In genomic region chr4:155741546-155741945, GRCh38 we compare ENCODE assay signal across 34 cellular contexts.
"Had no signal": no experiment of that assay in that cellular context is flagged by ENCODE, and none has a peak within 500 bp of the region (broad histone marks: within the 10 kb centered on the region; RNA-seq: fewer than 3 reads in every experiment).

No MANE protein-coding gene starts in this region.

- H3K9me3 ChIP-seq: adrenal gland, body of pancreas, breast epithelium had no signal

- ATAC-seq: activated CD8-positive, alpha-beta T cell treated with anti-CD3 and anti-CD28 coated beads for 36 hours; activated naive CD4-positive, alpha-beta T cell treated with anti-CD3 and anti-CD28 coated beads, Interleukin-2, amount 50 U/mL, for 72 hours; activated T-cell treated with anti-CD3 and anti-CD28 coated beads, Interleukin-2, amount 50 U/mL, for 4 hours; activated T-cell treated with anti-CD3 and anti-CD28 coated beads, Interleukin-2, amount 50 U/mL, for 72 hours; activated T-helper 17 cell treated with anti-CD3 and anti-CD28 coated beads, Interleukin-2, amount 50 U/mL, for 72 hours; body of pancreas had no signal

- DNase-seq: activated B cell treated with CpG ODN at 0.5 μM for 24 hours; activated CD4-positive, alpha-beta memory T cell treated with anti-CD3 and anti-CD28 coated beads for 36 hours; activated CD4-positive, alpha-beta T cell treated with anti-CD3 and anti-CD28 coated beads for 4 hours; activated CD4-positive, alpha-beta T cell treated with anti-CD3 and anti-CD28 coated beads, Interleukin-2, amount 10 ng/mL, durations not matched to agents 24 days and 14 days; activated CD4-positive, alpha-beta T cell treated with anti-CD3 and anti-CD28 coated beads, Interleukin-2, amount 50 U/mL, for 1 hour; activated CD4-positive, alpha-beta T cell treated with anti-CD3 and anti-CD28 coated beads, Interleukin-2, amount 50 U/mL, for 4 hours; activated CD4-positive, CD25-positive, alpha-beta regulatory T cell treated with anti-CD3 and anti-CD28 coated beads, Interleukin-2, amount 50 U/mL, for 72 hours; activated CD8-positive, alpha-beta memory T cell treated with anti-CD3 and anti-CD28 coated beads, Interleukin-2, amount 50 U/mL, for 4 hours; activated CD8-positive, alpha-beta T cell treated with anti-CD3 and anti-CD28 coated beads for 36 hours; activated effector memory CD4-positive, alpha-beta T cell treated with anti-CD3 and anti-CD28 coated beads, Interleukin-2, amount 50 U/mL, for 16 hours; activated gamma-delta T cell treated with Interleukin-2 at 50 U/mL for 16 hours; activated naive CD4-positive, alpha-beta T cell; activated naive CD4-positive, alpha-beta T cell treated with anti-CD3 and anti-CD28 coated beads for 36 hours; activated naive CD4-positive, alpha-beta T cell treated with anti-CD3 and anti-CD28 coated beads, Interleukin-2, amount 50 U/mL, for 16 hours; activated naive CD8-positive, alpha-beta T cell treated with anti-CD3 and anti-CD28 coated beads for 36 hours; activated T-cell treated with anti-CD3 and anti-CD28 coated beads for 4 hours; activated T-cell treated with anti-CD3 and anti-CD28 coated beads, Interleukin-2, amount 50 U/mL, for 1 hour; activated T-cell treated with anti-CD3 and anti-CD28 coated beads, Interleukin-2, amount 50 U/mL, for 4 hours; activated T-cell treated with anti-CD3 and anti-CD28 coated beads, Interleukin-2, amount 50 U/mL, for 72 hours; adrenal gland; amniotic stem cell; aorta; body of pancreas; brain microvascular endothelial cell; central memory CD4-positive, alpha-beta T cell; T-helper 2 cell; T-helper 9 cell had no signal

- H3K36me3 ChIP-seq: adrenal gland, brain microvascular endothelial cell, breast epithelium had no signal

- H3K27ac Mint-ChIP-seq: activated B cell treated with CpG ODN at 0.5 μM for 24 hours; activated CD4-positive, alpha-beta memory T cell treated with anti-CD3 and anti-CD28 coated beads for 36 hours; activated CD4-positive, alpha-beta T cell treated with anti-CD3 and anti-CD28 coated beads, Interleukin-2, amount 10 ng/mL, durations not matched to agents 24 days and 14 days; activated CD8-positive, alpha-beta T cell treated with anti-CD3 and anti-CD28 coated beads for 36 hours; activated naive CD4-positive, alpha-beta T cell treated with anti-CD3 and anti-CD28 coated beads for 36 hours; activated naive CD4-positive, alpha-beta T cell treated with anti-CD3 and anti-CD28 coated beads, Interleukin-2, amount 50 U/mL, for 72 hours; activated naive CD8-positive, alpha-beta T cell treated with anti-CD3 and anti-CD28 coated beads for 36 hours; activated T-cell treated with anti-CD3 and anti-CD28 coated beads, Interleukin-2, amount 50 U/mL, for 72 hours; activated T-helper 1 cell treated with anti-CD3 and anti-CD28 coated beads, Interleukin-12 subunit alpha, Interleukin-12 subunit beta, Interleukin-2, Interleukin-4 antibody, amounts not matched to agents 30 ng/mL and 10 ng/mL and 1 ng/mL, durations not matched to agents 14 hours and 24 hours and 36 hours; activated T-helper 17 cell treated with anti-CD3 and anti-CD28 coated beads, Interleukin-2, amount 50 U/mL, for 72 hours; T-helper 1 cell treated with Interleukin-12 subunit alpha and Interleukin-12 subunit beta and Interleukin-4 antibody, amounts not matched to agents 30 μg/mL and 1 μg/mL, for 36 hours; T-helper 2 cell treated with Interferon-gamma antibody and Interleukin-4, amounts not matched to agents 5 μg/mL and 100 μg/mL, for 36 hours had no signal

- H3K4me3 Mint-ChIP-seq: activated B cell treated with CpG ODN at 0.5 μM for 24 hours; activated CD4-positive, alpha-beta memory T cell treated with anti-CD3 and anti-CD28 coated beads for 36 hours; activated CD4-positive, alpha-beta T cell treated with anti-CD3 and anti-CD28 coated beads, Interleukin-2, amount 10 ng/mL, durations not matched to agents 24 days and 14 days; activated CD8-positive, alpha-beta T cell treated with anti-CD3 and anti-CD28 coated beads for 36 hours; activated naive CD4-positive, alpha-beta T cell treated with anti-CD3 and anti-CD28 coated beads for 36 hours; activated naive CD8-positive, alpha-beta T cell treated with anti-CD3 and anti-CD28 coated beads for 36 hours; activated T-cell treated with anti-CD3 and anti-CD28 coated beads, Interleukin-2, amount 50 U/mL, for 4 hours; activated T-cell treated with anti-CD3 and anti-CD28 coated beads, Interleukin-2, amount 50 U/mL, for 72 hours; activated T-helper 1 cell treated with anti-CD3 and anti-CD28 coated beads, Interleukin-12 subunit alpha, Interleukin-12 subunit beta, Interleukin-2, Interleukin-4 antibody, amounts not matched to agents 30 ng/mL and 10 ng/mL and 1 ng/mL, durations not matched to agents 14 hours and 24 hours and 36 hours; activated T-helper 17 cell treated with anti-CD3 and anti-CD28 coated beads, Interleukin-2, amount 50 U/mL, for 72 hours; T-helper 1 cell treated with Interleukin-12 subunit alpha and Interleukin-12 subunit beta and Interleukin-4 antibody, amounts not matched to agents 30 μg/mL and 1 μg/mL, for 36 hours; T-helper 2 cell treated with Interferon-gamma antibody and Interleukin-4, amounts not matched to agents 5 μg/mL and 100 μg/mL, for 36 hours had no signal

- H3K4me1 ChIP-seq: adrenal gland, body of pancreas, breast epithelium had no signal

- H3K4me1 Mint-ChIP-seq: activated B cell treated with CpG ODN at 0.5 μM for 24 hours; activated CD4-positive, alpha-beta T cell treated with anti-CD3 and anti-CD28 coated beads, Interleukin-2, amount 10 ng/mL, durations not matched to agents 24 days and 14 days; activated naive CD8-positive, alpha-beta T cell treated with anti-CD3 and anti-CD28 coated beads for 36 hours; activated T-helper 17 cell treated with anti-CD3 and anti-CD28 coated beads, Interleukin-2, amount 50 U/mL, for 72 hours had no signal

- H3K36me3 Mint-ChIP-seq: activated CD4-positive, alpha-beta memory T cell treated with anti-CD3 and anti-CD28 coated beads for 36 hours; activated naive CD4-positive, alpha-beta T cell treated with anti-CD3 and anti-CD28 coated beads, Interleukin-2, amount 50 U/mL, for 72 hours; activated naive CD8-positive, alpha-beta T cell treated with anti-CD3 and anti-CD28 coated beads for 36 hours had no signal

- H3K27ac ChIP-seq: adrenal gland, body of pancreas, brain microvascular endothelial cell, breast epithelium, VCaP had no signal

- H3K9me3 Mint-ChIP-seq: activated B cell treated with CpG ODN at 0.5 μM for 24 hours; activated CD4-positive, alpha-beta memory T cell treated with anti-CD3 and anti-CD28 coated beads for 36 hours; activated CD4-positive, alpha-beta T cell treated with anti-CD3 and anti-CD28 coated beads, Interleukin-2, amount 10 ng/mL, durations not matched to agents 24 days and 14 days; activated CD8-positive, alpha-beta T cell treated with anti-CD3 and anti-CD28 coated beads for 36 hours; activated naive CD4-positive, alpha-beta T cell treated with anti-CD3 and anti-CD28 coated beads for 36 hours; activated naive CD4-positive, alpha-beta T cell treated with anti-CD3 and anti-CD28 coated beads, Interleukin-2, amount 50 U/mL, for 72 hours; activated naive CD8-positive, alpha-beta T cell treated with anti-CD3 and anti-CD28 coated beads for 36 hours; activated T-cell treated with anti-CD3 and anti-CD28 coated beads, Interleukin-2, amount 50 U/mL, for 4 hours; activated T-cell treated with anti-CD3 and anti-CD28 coated beads, Interleukin-2, amount 50 U/mL, for 72 hours; activated T-helper 1 cell treated with anti-CD3 and anti-CD28 coated beads, Interleukin-12 subunit alpha, Interleukin-12 subunit beta, Interleukin-2, Interleukin-4 antibody, amounts not matched to agents 30 ng/mL and 10 ng/mL and 1 ng/mL, durations not matched to agents 14 hours and 24 hours and 36 hours; activated T-helper 17 cell treated with anti-CD3 and anti-CD28 coated beads, Interleukin-2, amount 50 U/mL, for 72 hours; T-helper 1 cell treated with Interleukin-12 subunit alpha and Interleukin-12 subunit beta and Interleukin-4 antibody, amounts not matched to agents 30 μg/mL and 1 μg/mL, for 36 hours; T-helper 2 cell treated with Interferon-gamma antibody and Interleukin-4, amounts not matched to agents 5 μg/mL and 100 μg/mL, for 36 hours had no signal

- H3K27me3 Mint-ChIP-seq: activated B cell treated with CpG ODN at 0.5 μM for 24 hours; activated CD4-positive, alpha-beta memory T cell treated with anti-CD3 and anti-CD28 coated beads for 36 hours; activated CD8-positive, alpha-beta T cell treated with anti-CD3 and anti-CD28 coated beads for 36 hours; activated naive CD8-positive, alpha-beta T cell treated with anti-CD3 and anti-CD28 coated beads for 36 hours had no signal

- H3K27me3 ChIP-seq: adrenal gland, body of pancreas, brain microvascular endothelial cell, breast epithelium had no signal

- H3K4me3 ChIP-seq: adrenal gland, body of pancreas, breast epithelium had no signal
